In genomic region chr22:26043031-26043430, GRCh38 we compare ENCODE assay signal across 1 cellular context.
TF ChIP-seq lines count a peak whose summit lies in the region.

No MANE protein-coding gene starts in this region.

TF ChIP-seq in K562, 482 proteins besides CTCF, POLR2A, EP300 and RAD21 (continued from another document):
- peak; percentile 49; the same call in 1 of the 2 replicates for TF ChIP-seq ZNF316 (IDR thresholded peaks at IDR 0.05)
